24 cellular contexts compared by ENCODE assay signal in genomic region chr2:76748581-76749296, GRCh38.
"Had no signal": no experiment of that assay in that cellular context is flagged by ENCODE, and none has a peak within 500 bp of the region (broad histone marks: within the 10 kb centered on the region; RNA-seq: fewer than 3 reads in every experiment).

No MANE protein-coding gene starts in this region.

- ATAC-seq: effector memory CD8-positive, alpha-beta T cell; gastrocnemius medialis; right cardiac atrium; stimulated activated naive CD8-positive, alpha-beta T cell treated with anti-CD3 and anti-CD28 coated beads, Interleukin-15, Interleukin-2, amounts not matched to agents 100 U/mL and 50 U/mL, for 24 hours had no signal

- H3K27ac Mint-ChIP-seq: activated naive CD4-positive, alpha-beta T cell treated with anti-CD3 and anti-CD28 coated beads for 36 hours; activated naive CD8-positive, alpha-beta T cell treated with anti-CD3 and anti-CD28 coated beads, Interleukin-2, amount 10 ng/mL, durations not matched to agents 7 days and 5 days; activated T-helper 1 cell treated with anti-CD3 and anti-CD28 coated beads, Interleukin-12 subunit alpha, Interleukin-12 subunit beta, Interleukin-2, Interleukin-4 antibody, amounts not matched to agents 30 ng/mL and 10 ng/mL and 1 ng/mL, durations not matched to agents 14 hours and 24 hours and 36 hours; effector memory CD8-positive, alpha-beta T cell; nephron; T-helper 2 cell treated with Interferon-gamma antibody and Interleukin-4, amounts not matched to agents 5 μg/mL and 100 μg/mL, for 36 hours had no signal

- H3K4me1 ChIP-seq: spleen had no signal

- H3K36me3 ChIP-seq: brain microvascular endothelial cell, gastrocnemius medialis, spleen, thoracic aorta had no signal

- H3K4me3 Mint-ChIP-seq: activated naive CD4-positive, alpha-beta T cell treated with anti-CD3 and anti-CD28 coated beads for 36 hours; activated naive CD8-positive, alpha-beta T cell treated with anti-CD3 and anti-CD28 coated beads, Interleukin-2, amount 10 ng/mL, durations not matched to agents 7 days and 5 days; activated T-helper 1 cell treated with anti-CD3 and anti-CD28 coated beads, Interleukin-12 subunit alpha, Interleukin-12 subunit beta, Interleukin-2, Interleukin-4 antibody, amounts not matched to agents 30 ng/mL and 10 ng/mL and 1 ng/mL, durations not matched to agents 14 hours and 24 hours and 36 hours; effector memory CD8-positive, alpha-beta T cell; nephron; T-helper 2 cell treated with Interferon-gamma antibody and Interleukin-4, amounts not matched to agents 5 μg/mL and 100 μg/mL, for 36 hours had no signal

- H3K9me3 ChIP-seq: gastrocnemius medialis, thoracic aorta had no signal

- H3K9me3 Mint-ChIP-seq: activated naive CD8-positive, alpha-beta T cell treated with anti-CD3 and anti-CD28 coated beads, Interleukin-2, amount 10 ng/mL, durations not matched to agents 7 days and 5 days; activated T-helper 1 cell treated with anti-CD3 and anti-CD28 coated beads, Interleukin-12 subunit alpha, Interleukin-12 subunit beta, Interleukin-2, Interleukin-4 antibody, amounts not matched to agents 30 ng/mL and 10 ng/mL and 1 ng/mL, durations not matched to agents 14 hours and 24 hours and 36 hours; nephron had no signal

- H3K27ac ChIP-seq: brain microvascular endothelial cell, gastrocnemius medialis, spleen, thoracic aorta had no signal

- DNase-seq: activated CD4-positive, alpha-beta T cell treated with anti-CD3 and anti-CD28 coated beads for 4 hours; activated CD4-positive, alpha-beta T cell treated with anti-CD3 and anti-CD28 coated beads, Interleukin-2, amount 50 U/mL, for 48 hours; activated CD8-positive, alpha-beta memory T cell treated with anti-CD3 and anti-CD28 coated beads, Interleukin-2, amount 50 U/mL, for 4 hours; activated effector memory CD4-positive, alpha-beta T cell treated with anti-CD3 and anti-CD28 coated beads, Interleukin-2, amount 50 U/mL, for 16 hours; activated naive CD4-positive, alpha-beta T cell treated with anti-CD3 and anti-CD28 coated beads for 36 hours; activated naive CD8-positive, alpha-beta T cell treated with anti-CD3 and anti-CD28 coated beads, Interleukin-2, amount 10 ng/mL, durations not matched to agents 7 days and 5 days; activated T-cell treated with anti-CD3 and anti-CD28 coated beads, Interleukin-2, amount 50 U/mL, for 1 hour; brain microvascular endothelial cell; caudate nucleus; cortex of kidney; effector memory CD8-positive, alpha-beta T cell; erythroblast; gastrocnemius medialis; glutamatergic neuron; islet precursor cell; mammary epithelial cell; right cardiac atrium; spleen; stimulated activated naive CD8-positive, alpha-beta T cell treated with anti-CD3 and anti-CD28 coated beads, Interleukin-15, Interleukin-2, amounts not matched to agents 100 U/mL and 50 U/mL, for 24 hours; trophoblast cell had no signal

- H3K27me3 Mint-ChIP-seq: activated naive CD8-positive, alpha-beta T cell treated with anti-CD3 and anti-CD28 coated beads, Interleukin-2, amount 10 ng/mL, durations not matched to agents 7 days and 5 days; effector memory CD8-positive, alpha-beta T cell had no signal

- H3K27me3 ChIP-seq: brain microvascular endothelial cell, gastrocnemius medialis, spleen had no signal

- H3K36me3 Mint-ChIP-seq: activated naive CD8-positive, alpha-beta T cell treated with anti-CD3 and anti-CD28 coated beads, Interleukin-2, amount 10 ng/mL, durations not matched to agents 7 days and 5 days had no signal

- H3K4me3 ChIP-seq: gastrocnemius medialis, spleen, thoracic aorta had no signal
